In the genomic region with DNA sequence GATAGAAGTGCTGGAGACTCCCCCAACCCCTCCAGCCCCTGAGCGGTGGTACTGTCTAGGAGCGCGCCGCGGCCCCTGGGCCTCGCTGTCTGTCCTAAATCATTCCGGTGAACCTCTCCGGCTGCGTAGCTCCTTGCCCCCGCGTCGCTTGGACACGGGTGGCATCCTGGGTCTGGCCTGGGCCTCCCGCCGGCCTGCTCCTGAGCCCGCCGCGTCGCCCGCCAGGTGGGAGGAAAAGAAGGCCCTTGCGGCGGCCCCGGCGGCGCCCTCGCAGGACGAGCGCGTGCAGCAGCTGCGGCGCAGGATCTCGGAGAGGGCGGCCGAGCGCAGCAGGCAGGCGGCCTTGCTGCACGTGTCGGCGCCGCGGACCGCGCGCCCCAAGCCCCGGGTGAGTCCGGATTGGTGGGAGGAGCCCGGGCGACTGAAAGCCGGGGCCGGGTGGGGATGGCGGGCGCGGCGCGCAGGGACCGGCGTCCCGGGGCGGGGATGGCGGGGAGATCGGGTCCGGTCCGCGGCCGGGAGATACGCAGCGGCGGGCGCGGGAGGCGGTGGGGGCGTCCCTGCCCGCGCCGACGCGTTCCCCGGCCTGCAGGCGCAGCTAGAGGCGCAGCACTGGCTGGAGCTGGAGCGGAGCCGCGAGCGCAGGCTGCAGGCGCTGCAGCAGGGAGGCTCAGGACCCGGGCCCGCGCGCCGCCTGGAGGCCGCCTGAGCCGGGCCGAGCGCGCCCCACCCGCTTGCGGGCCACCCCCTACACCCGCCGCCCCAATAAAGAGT, we compare ENCODE assay signal across 1 cellular context.
TF ChIP-seq lines count a peak whose summit lies in the region.

No MANE protein-coding gene starts in this region.

TF ChIP-seq in HepG2, 621 proteins besides CTCF, POLR2A, EP300 and RAD21 (continued from another document and continues in another):
- TF ChIP-seq, protein P1, sequence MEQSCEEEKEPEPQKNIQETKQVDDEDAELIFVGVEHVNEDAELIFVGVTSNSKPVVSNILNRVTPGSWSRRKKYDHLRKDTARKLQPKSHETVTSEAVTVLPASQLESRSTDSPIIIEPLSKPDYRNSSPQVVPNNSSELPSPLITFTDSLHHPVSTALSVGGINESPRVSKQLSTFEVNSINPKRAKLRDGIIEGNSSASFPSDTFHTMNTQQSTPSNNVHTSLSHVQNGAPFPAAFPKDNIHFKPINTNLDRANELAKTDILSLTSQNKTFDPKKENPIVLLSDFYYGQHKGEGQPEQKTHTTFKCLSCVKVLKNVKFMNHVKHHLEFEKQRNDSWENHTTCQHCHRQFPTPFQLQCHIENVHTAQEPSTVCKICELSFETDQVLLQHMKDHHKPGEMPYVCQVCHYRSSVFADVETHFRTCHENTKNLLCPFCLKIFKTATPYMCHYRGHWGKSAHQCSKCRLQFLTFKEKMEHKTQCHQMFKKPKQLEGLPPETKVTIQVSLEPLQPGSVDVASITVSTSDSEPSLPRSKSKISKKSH (CRISPR knock-in tag; IDR thresholded peaks at IDR 0.05; ENCODE audit: borderline replicate concordance), result no peak
- no peak for TF ChIP-seq ZNF557 (CRISPR knock-in tag; IDR thresholded peaks at IDR 0.05)
- TF ChIP-seq SP1 (IDR thresholded peaks at IDR 0.05), result no peak
- no peak for TF ChIP-seq SP1 (CRISPR knock-in tag; IDR thresholded peaks at IDR 0.05)
- TF ChIP-seq BCL6 (CRISPR knock-in tag; IDR thresholded peaks at IDR 0.05), result no peak
- TF ChIP-seq ZC3H13 (CRISPR knock-in tag; IDR thresholded peaks at IDR 0.05), result peak; percentile 92
- TF ChIP-seq, protein P2, sequence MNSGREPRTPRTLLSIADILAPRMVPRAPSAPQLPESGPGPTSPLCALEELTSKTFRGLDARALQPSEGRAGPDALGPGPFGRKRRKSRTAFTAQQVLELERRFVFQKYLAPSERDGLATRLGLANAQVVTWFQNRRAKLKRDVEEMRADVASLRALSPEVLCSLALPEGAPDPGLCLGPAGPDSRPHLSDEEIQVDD (CRISPR knock-in tag; IDR thresholded peaks at IDR 0.05; ENCODE audit: borderline replicate concordance), result peak; percentile 75; the same call in 1 of the 2 replicates
- TF ChIP-seq, protein P3, sequence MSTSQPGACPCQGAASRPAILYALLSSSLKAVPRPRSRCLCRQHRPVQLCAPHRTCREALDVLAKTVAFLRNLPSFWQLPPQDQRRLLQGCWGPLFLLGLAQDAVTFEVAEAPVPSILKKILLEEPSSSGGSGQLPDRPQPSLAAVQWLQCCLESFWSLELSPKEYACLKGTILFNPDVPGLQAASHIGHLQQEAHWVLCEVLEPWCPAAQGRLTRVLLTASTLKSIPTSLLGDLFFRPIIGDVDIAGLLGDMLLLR (CRISPR knock-in tag; IDR thresholded peaks at IDR 0.05), result peak; percentile 84; the same call in 1 of the 2 replicates
- TF ChIP-seq, protein P4, sequence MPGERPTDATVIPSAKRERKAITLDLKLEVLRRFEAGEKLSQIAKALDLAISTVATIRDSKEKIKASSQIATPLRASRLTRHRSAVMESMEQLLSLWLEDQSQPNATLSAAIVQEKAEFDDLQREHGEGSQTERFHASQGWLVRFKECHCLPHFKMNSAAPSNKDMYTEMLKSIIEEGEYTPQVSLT (CRISPR knock-in tag; IDR thresholded peaks at IDR 0.05; ENCODE audit: borderline replicate concordance, low read depth), result no peak
- TF ChIP-seq NKX3-1 (CRISPR knock-in tag; IDR thresholded peaks at IDR 0.05), result peak; percentile 79
- peak; percentile 92; the same call in 1 of the 2 replicates for TF ChIP-seq ZNF253 (CRISPR knock-in tag; IDR thresholded peaks at IDR 0.05; ENCODE audit: borderline replicate concordance)
- TF ChIP-seq, protein P5, sequence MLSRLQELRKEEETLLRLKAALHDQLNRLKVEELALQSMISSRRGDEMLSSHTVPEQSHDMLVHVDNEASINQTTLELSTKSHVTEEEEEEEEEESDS (CRISPR knock-in tag; IDR thresholded peaks at IDR 0.05; ENCODE audit: borderline replicate concordance), result no peak
- peak; percentile 80 for TF ChIP-seq HOXA3 (CRISPR knock-in tag; IDR thresholded peaks at IDR 0.05)
- TF ChIP-seq ZNF207 (IDR thresholded peaks at IDR 0.05; ENCODE audit: borderline replicate concordance), result no peak
- TF ChIP-seq, protein P6, sequence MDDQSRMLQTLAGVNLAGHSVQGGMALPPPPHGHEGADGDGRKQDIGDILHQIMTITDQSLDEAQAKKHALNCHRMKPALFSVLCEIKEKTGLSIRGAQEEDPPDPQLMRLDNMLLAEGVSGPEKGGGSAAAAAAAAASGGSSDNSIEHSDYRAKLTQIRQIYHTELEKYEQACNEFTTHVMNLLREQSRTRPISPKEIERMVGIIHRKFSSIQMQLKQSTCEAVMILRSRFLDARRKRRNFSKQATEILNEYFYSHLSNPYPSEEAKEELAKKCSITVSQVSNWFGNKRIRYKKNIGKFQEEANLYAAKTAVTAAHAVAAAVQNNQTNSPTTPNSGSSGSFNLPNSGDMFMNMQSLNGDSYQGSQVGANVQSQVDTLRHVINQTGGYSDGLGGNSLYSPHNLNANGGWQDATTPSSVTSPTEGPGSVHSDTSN (CRISPR knock-in tag; IDR thresholded peaks at IDR 0.05; ENCODE audit: borderline replicate concordance), result no peak
- peak; percentile 66; the same call in 1 of the 2 replicates for TF ChIP-seq ZNF263 (CRISPR knock-in tag; IDR thresholded peaks at IDR 0.05)
- no peak for TF ChIP-seq ZNF143 (CRISPR knock-in tag; IDR thresholded peaks at IDR 0.05)
- peak; percentile 71; the same call in 1 of the 2 replicates for TF ChIP-seq ZNF274 (CRISPR knock-in tag; IDR thresholded peaks at IDR 0.05)
- peak; percentile 89 for TF ChIP-seq ZNF709 (CRISPR knock-in tag; IDR thresholded peaks at IDR 0.05)
- TF ChIP-seq GPN1 (CRISPR knock-in tag; IDR thresholded peaks at IDR 0.05; ENCODE audit: borderline replicate concordance), result no peak
- TF ChIP-seq KLF11 (CRISPR knock-in tag; IDR thresholded peaks at IDR 0.05), result no peak
- TF ChIP-seq, protein P7, sequence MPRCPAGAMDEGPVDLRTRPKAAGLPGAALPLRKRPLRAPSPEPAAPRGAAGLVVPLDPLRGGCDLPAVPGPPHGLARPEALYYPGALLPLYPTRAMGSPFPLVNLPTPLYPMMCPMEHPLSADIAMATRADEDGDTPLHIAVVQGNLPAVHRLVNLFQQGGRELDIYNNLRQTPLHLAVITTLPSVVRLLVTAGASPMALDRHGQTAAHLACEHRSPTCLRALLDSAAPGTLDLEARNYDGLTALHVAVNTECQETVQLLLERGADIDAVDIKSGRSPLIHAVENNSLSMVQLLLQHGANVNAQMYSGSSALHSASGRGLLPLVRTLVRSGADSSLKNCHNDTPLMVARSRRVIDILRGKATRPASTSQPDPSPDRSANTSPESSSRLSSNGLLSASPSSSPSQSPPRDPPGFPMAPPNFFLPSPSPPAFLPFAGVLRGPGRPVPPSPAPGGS (CRISPR knock-in tag; IDR thresholded peaks at IDR 0.05), result peak; percentile 72; the same call in 1 of the 2 replicates
- no peak for TF ChIP-seq MAZ (IDR thresholded peaks at IDR 0.05; ENCODE audit: borderline replicate concordance, low read depth, low read length)
- TF ChIP-seq MAZ (CRISPR knock-in tag; IDR thresholded peaks at IDR 0.05; ENCODE audit: low read depth), result 0 out of 2 replicates have a peak, but pooled peaks have one; percentile 56
- TF ChIP-seq, protein P8, sequence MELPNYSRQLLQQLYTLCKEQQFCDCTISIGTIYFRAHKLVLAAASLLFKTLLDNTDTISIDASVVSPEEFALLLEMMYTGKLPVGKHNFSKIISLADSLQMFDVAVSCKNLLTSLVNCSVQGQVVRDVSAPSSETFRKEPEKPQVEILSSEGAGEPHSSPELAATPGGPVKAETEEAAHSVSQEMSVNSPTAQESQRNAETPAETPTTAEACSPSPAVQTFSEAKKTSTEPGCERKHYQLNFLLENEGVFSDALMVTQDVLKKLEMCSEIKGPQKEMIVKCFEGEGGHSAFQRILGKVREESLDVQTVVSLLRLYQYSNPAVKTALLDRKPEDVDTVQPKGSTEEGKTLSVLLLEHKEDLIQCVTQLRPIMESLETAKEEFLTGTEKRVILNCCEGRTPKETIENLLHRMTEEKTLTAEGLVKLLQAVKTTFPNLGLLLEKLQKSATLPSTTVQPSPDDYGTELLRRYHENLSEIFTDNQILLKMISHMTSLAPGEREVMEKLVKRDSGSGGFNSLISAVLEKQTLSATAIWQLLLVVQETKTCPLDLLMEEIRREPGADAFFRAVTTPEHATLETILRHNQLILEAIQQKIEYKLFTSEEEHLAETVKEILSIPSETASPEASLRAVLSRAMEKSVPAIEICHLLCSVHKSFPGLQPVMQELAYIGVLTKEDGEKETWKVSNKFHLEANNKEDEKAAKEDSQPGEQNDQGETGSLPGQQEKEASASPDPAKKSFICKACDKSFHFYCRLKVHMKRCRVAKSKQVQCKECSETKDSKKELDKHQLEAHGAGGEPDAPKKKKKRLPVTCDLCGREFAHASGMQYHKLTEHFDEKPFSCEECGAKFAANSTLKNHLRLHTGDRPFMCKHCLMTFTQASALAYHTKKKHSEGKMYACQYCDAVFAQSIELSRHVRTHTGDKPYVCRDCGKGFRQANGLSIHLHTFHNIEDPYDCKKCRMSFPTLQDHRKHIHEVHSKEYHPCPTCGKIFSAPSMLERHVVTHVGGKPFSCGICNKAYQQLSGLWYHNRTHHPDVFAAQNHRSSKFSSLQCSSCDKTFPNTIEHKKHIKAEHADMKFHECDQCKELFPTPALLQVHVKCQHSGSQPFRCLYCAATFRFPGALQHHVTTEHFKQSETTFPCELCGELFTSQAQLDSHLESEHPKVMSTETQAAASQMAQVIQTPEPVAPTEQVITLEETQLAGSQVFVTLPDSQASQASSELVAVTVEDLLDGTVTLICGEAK (IDR thresholded peaks at IDR 0.05), result no peak
- TF ChIP-seq, protein P8 (CRISPR knock-in tag; IDR thresholded peaks at IDR 0.05), result peak; percentile 73; the same call in 1 of the 2 replicates
- TF ChIP-seq SMYD3 (CRISPR knock-in tag; IDR thresholded peaks at IDR 0.05), result no peak
- TF ChIP-seq FOXM1 (CRISPR knock-in tag; IDR thresholded peaks at IDR 0.05), result 0 out of 2 replicates have a peak, but pooled peaks have one; percentile 60
- peak; percentile 88; the same call in 1 of the 2 replicates for TF ChIP-seq SRY (CRISPR knock-in tag; IDR thresholded peaks at IDR 0.05)
- peak; percentile 44 for TF ChIP-seq KMT2A (CRISPR knock-in tag; IDR thresholded peaks at IDR 0.05)
- TF ChIP-seq ZNF713 (CRISPR knock-in tag; IDR thresholded peaks at IDR 0.05), result no peak
- TF ChIP-seq, protein P9, sequence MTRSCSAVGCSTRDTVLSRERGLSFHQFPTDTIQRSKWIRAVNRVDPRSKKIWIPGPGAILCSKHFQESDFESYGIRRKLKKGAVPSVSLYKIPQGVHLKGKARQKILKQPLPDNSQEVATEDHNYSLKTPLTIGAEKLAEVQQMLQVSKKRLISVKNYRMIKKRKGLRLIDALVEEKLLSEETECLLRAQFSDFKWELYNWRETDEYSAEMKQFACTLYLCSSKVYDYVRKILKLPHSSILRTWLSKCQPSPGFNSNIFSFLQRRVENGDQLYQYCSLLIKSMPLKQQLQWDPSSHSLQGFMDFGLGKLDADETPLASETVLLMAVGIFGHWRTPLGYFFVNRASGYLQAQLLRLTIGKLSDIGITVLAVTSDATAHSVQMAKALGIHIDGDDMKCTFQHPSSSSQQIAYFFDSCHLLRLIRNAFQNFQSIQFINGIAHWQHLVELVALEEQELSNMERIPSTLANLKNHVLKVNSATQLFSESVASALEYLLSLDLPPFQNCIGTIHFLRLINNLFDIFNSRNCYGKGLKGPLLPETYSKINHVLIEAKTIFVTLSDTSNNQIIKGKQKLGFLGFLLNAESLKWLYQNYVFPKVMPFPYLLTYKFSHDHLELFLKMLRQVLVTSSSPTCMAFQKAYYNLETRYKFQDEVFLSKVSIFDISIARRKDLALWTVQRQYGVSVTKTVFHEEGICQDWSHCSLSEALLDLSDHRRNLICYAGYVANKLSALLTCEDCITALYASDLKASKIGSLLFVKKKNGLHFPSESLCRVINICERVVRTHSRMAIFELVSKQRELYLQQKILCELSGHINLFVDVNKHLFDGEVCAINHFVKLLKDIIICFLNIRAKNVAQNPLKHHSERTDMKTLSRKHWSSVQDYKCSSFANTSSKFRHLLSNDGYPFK (CRISPR knock-in tag; IDR thresholded peaks at IDR 0.05; ENCODE audit: borderline replicate concordance), result no peak
- no peak for TF ChIP-seq FOXJ3 (CRISPR knock-in tag; IDR thresholded peaks at IDR 0.05; ENCODE audit: borderline replicate concordance)
- TF ChIP-seq RFXANK (CRISPR knock-in tag; IDR thresholded peaks at IDR 0.05), result no peak
- 0 out of 2 replicates have a peak, but pooled peaks have one; percentile 39 for TF ChIP-seq NR2C2 (CRISPR knock-in tag; IDR thresholded peaks at IDR 0.05; ENCODE audit: borderline replicate concordance)
- TF ChIP-seq CREM (IDR thresholded peaks at IDR 0.05), result no peak
- TF ChIP-seq CREM (CRISPR knock-in tag; IDR thresholded peaks at IDR 0.05), result no peak
- no peak for TF ChIP-seq TEAD3 (CRISPR knock-in tag; optimal IDR thresholded peaks at IDR 0.05; ENCODE audit: borderline replicate concordance)
